ENCODE assay signal across 26 cellular contexts in genomic region chr5:145520335-145520734, GRCh38.
"Had no signal": no experiment of that assay in that cellular context is flagged by ENCODE, and none has a peak within 500 bp of the region (broad histone marks: within the 10 kb centered on the region; RNA-seq: fewer than 3 reads in every experiment).

No MANE protein-coding gene starts in this region.

- H3K36me3 ChIP-seq: esophagus muscularis mucosa, gastrocnemius medialis, heart right ventricle, left ventricle myocardium inferior, lower lobe of right lung, prostate gland, right lobe of liver, suprapubic skin, thyroid gland, upper lobe of left lung, uterus had no signal

- H3K9ac ChIP-seq: parathyroid adenoma had no signal

- H3K4me3 ChIP-seq: esophagus muscularis mucosa, gastrocnemius medialis, heart right ventricle, left ventricle myocardium inferior, lower lobe of right lung, prostate gland, right lobe of liver, suprapubic skin, thyroid gland, upper lobe of left lung, uterus had no signal

- H3K4me3 Mint-ChIP-seq: immature natural killer cell; memory B cell; natural killer cell treated with Interleukin-12 subunit alpha and Interleukin-12 subunit beta and Interleukin-15 and Interleukin-18, amount 100 ng/mL, for 72 hours; stimulated activated effector memory CD8-positive, alpha-beta T cell treated with anti-CD3 and anti-CD28 coated beads, Interleukin-12 subunit alpha, Interleukin-12 subunit beta, amount 100 ng/mL, for 72 hours had no signal

- H3K9me3 ChIP-seq: gastrocnemius medialis, lower lobe of right lung, prostate gland, right lobe of liver, thyroid gland had no signal

- DNase-seq: cortex of kidney; effector memory CD4-positive, alpha-beta T cell; gastrocnemius medialis; heart right ventricle; hypothalamus; immature natural killer cell; kidney; left cardiac atrium; left ventricle myocardium inferior; lower lobe of right lung; midbrain; right lobe of liver; stimulated activated CD4-positive, alpha-beta T cell treated with anti-CD3 and anti-CD28 coated beads, Interleukin-4, amount 100 ng/mL, for 1 hour; stimulated activated CD8-positive, alpha-beta memory T cell treated with anti-CD3 and anti-CD28 coated beads, Interleukin-4, amount 100 ng/mL, for 48 hours; stimulated activated naive CD8-positive, alpha-beta T cell treated with anti-CD3 and anti-CD28 coated beads, Interleukin-15, Interleukin-2, amounts not matched to agents 100 U/mL and 50 U/mL, for 24 hours; thyroid gland; upper lobe of left lung; uterus had no signal

- H3K79me2 ChIP-seq: parathyroid adenoma had no signal

- H3K27me3 Mint-ChIP-seq: memory B cell; natural killer cell treated with Interleukin-12 subunit alpha and Interleukin-12 subunit beta and Interleukin-15 and Interleukin-18, amount 100 ng/mL, for 72 hours had no signal

- H3K4me1 Mint-ChIP-seq: immature natural killer cell; memory B cell; stimulated activated effector memory CD8-positive, alpha-beta T cell treated with anti-CD3 and anti-CD28 coated beads, Interleukin-12 subunit alpha, Interleukin-12 subunit beta, amount 100 ng/mL, for 72 hours had no signal

- H3K27me3 ChIP-seq: esophagus muscularis mucosa, gastrocnemius medialis, heart right ventricle, right lobe of liver, suprapubic skin, thyroid gland, upper lobe of left lung, uterus had no signal

- H2AFZ ChIP-seq: parathyroid adenoma had no signal

- H3K36me3 Mint-ChIP-seq: immature natural killer cell; memory B cell; natural killer cell treated with Interleukin-12 subunit alpha and Interleukin-12 subunit beta and Interleukin-15 and Interleukin-18, amount 100 ng/mL, for 72 hours; stimulated activated effector memory CD8-positive, alpha-beta T cell treated with anti-CD3 and anti-CD28 coated beads, Interleukin-12 subunit alpha, Interleukin-12 subunit beta, amount 100 ng/mL, for 72 hours had no signal

- H3K27ac ChIP-seq: epithelial cell of prostate, esophagus muscularis mucosa, gastrocnemius medialis, heart right ventricle, left ventricle myocardium inferior, lower lobe of right lung, parathyroid adenoma, prostate gland, right lobe of liver, suprapubic skin, thyroid gland, upper lobe of left lung, uterus had no signal

- H3K27ac Mint-ChIP-seq: immature natural killer cell; memory B cell; natural killer cell treated with Interleukin-12 subunit alpha and Interleukin-12 subunit beta and Interleukin-15 and Interleukin-18, amount 100 ng/mL, for 72 hours; stimulated activated effector memory CD8-positive, alpha-beta T cell treated with anti-CD3 and anti-CD28 coated beads, Interleukin-12 subunit alpha, Interleukin-12 subunit beta, amount 100 ng/mL, for 72 hours had no signal
